Comparison of ENCODE assay signal across 21 cellular contexts in the genomic region with DNA sequence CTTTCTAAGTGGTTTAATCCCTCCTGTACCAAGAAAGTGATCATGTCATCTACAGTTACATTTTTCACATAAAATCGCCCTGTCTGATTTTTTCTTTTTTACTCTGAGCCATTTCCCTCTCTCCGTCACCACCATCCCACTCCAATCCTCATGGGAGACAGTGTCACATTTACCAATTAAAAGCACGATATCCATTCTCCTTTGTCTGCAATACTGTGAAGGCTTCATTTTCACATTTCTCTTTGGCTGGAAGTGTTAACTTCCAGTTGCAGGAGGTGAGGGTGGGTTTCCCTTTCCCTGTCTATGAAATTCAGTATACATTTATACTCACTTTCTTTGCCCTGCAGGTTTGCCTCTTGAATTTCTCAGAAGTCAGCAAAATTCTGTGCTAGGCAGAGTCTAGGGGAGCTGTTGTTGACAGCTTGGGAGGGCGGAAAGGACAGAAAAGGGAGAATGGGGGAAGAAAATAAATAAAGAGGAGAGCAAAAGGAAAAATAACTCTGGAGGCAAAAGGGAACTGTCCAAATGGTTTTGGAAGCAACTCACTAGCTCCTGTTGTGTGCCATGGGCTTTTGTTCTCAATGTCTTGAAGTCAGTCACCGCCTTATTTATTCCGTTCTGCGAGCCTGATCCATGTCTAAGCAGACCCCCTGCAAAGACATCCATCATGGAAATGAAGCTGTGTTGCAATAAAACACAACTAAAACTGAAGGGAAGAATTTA.
DNase-seq lines count a peak whose midpoint lies in the region; ATAC-seq and TF ChIP-seq lines count a peak whose summit lies in the region.
"Had no signal": no experiment of that assay in that cellular context is flagged by ENCODE, and none has a peak within 500 bp of the region (broad histone marks: within the 10 kb centered on the region; RNA-seq: fewer than 3 reads in every experiment).

No MANE protein-coding gene starts in this region.

- H3K27ac ChIP-seq in HEK293 (ENCODE audit: extremely low read depth, low read depth, low read length): no peak overlapping the region
- H3K27ac ChIP-seq: A549, SJSA1 had no signal

- DNase-seq in choroid plexus epithelial cell (ENCODE audit: low read depth) (peak; percentile 13), kidney tubule cell (ENCODE audit: low spot score) (peak; percentile 11), renal cortical epithelial cell (ENCODE audit: low read depth) (peak; percentile 41)
- DNase-seq: AML-193; C1 segment of cervical spinal cord; CD4-positive, alpha-beta memory T cell; COR-L47; DMS53; MG63; NCI-H1105 treated with DMSO at 0.1 percent for 48 hours; NCI-H146; NCI-H1930; NCI-H446 treated with DMSO at 0.1 percent for 48 hours; NCI-H69; Right ventricle myocardium superior had no signal

- no peak overlapping the region for H3K4me3 ChIP-seq in HEK293 (ENCODE audit: low read depth, low read length)
- no peak overlapping the region for H3K4me3 ChIP-seq in choroid plexus epithelial cell (ENCODE audit: low read depth, low read length)
- H3K4me3 ChIP-seq: A549, MG63, SJSA1 had no signal

- CTCF ChIA-PET in HEK293 (lab: Yijun Ruan, JAX): no interaction called here

- H3K36me3 ChIP-seq in HEK293 (ENCODE audit: control insufficient read depth in 2 of 2, insufficient read depth in 1 of 2, low read length in 2 of 2): no peaks in the 10 kb centered on the region
- H3K36me3 ChIP-seq: MG63, SJSA1 had no signal

- POLR2A ChIA-PET in HEK293 (lab: Yijun Ruan, JAX): no interaction called here

- H3K9me3 ChIP-seq in HEK293 (ENCODE audit: control insufficient read depth, insufficient read depth, low read depth, low read length): no peaks in the 10 kb centered on the region
- H3K9me3 ChIP-seq: A549, MG63, SJSA1 had no signal

- TF ChIP-seq CTCF in HEK293 (tag by site-specific recombination; IDR thresholded peaks at IDR 0.05) (no peak), choroid plexus epithelial cell (conservative IDR thresholded peaks at IDR 0.05; ENCODE audit: low read depth, low read length) (no peak)

- H3K4me1 ChIP-seq in HEK293 (ENCODE audit: control insufficient read depth, insufficient read depth, low read length): no peaks in the 10 kb centered on the region
- H3K4me1 ChIP-seq: A549, SJSA1 had no signal

- ATAC-seq in HG03139 (IDR thresholded peaks at IDR 0.05; ENCODE audit: unreplicated experiment) (no peak), GM19463 (IDR thresholded peaks at IDR 0.05; ENCODE audit: unreplicated experiment) (no peak), GM21381 (IDR thresholded peaks at IDR 0.05; ENCODE audit: unreplicated experiment) (no peak)
- ATAC-seq: A549 had no signal

TF ChIP-seq in HEK293, 187 proteins besides CTCF, POLR2A, EP300 and RAD21:
- TF ChIP-seq ZNF341 (tag by site-specific recombination; IDR thresholded peaks at IDR 0.05; ENCODE audit: low read depth): no peak
- TF ChIP-seq, protein P1, sequence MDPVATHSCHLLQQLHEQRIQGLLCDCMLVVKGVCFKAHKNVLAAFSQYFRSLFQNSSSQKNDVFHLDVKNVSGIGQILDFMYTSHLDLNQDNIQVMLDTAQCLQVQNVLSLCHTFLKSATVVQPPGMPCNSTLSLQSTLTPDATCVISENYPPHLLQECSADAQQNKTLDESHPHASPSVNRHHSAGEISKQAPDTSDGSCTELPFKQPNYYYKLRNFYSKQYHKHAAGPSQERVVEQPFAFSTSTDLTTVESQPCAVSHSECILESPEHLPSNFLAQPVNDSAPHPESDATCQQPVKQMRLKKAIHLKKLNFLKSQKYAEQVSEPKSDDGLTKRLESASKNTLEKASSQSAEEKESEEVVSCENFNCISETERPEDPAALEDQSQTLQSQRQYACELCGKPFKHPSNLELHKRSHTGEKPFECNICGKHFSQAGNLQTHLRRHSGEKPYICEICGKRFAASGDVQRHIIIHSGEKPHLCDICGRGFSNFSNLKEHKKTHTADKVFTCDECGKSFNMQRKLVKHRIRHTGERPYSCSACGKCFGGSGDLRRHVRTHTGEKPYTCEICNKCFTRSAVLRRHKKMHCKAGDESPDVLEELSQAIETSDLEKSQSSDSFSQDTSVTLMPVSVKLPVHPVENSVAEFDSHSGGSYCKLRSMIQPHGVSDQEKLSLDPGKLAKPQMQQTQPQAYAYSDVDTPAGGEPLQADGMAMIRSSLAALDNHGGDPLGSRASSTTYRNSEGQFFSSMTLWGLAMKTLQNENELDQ (tag by site-specific recombination; IDR thresholded peaks at IDR 0.05; ENCODE audit: low read depth): no peak
- TF ChIP-seq, protein P2, sequence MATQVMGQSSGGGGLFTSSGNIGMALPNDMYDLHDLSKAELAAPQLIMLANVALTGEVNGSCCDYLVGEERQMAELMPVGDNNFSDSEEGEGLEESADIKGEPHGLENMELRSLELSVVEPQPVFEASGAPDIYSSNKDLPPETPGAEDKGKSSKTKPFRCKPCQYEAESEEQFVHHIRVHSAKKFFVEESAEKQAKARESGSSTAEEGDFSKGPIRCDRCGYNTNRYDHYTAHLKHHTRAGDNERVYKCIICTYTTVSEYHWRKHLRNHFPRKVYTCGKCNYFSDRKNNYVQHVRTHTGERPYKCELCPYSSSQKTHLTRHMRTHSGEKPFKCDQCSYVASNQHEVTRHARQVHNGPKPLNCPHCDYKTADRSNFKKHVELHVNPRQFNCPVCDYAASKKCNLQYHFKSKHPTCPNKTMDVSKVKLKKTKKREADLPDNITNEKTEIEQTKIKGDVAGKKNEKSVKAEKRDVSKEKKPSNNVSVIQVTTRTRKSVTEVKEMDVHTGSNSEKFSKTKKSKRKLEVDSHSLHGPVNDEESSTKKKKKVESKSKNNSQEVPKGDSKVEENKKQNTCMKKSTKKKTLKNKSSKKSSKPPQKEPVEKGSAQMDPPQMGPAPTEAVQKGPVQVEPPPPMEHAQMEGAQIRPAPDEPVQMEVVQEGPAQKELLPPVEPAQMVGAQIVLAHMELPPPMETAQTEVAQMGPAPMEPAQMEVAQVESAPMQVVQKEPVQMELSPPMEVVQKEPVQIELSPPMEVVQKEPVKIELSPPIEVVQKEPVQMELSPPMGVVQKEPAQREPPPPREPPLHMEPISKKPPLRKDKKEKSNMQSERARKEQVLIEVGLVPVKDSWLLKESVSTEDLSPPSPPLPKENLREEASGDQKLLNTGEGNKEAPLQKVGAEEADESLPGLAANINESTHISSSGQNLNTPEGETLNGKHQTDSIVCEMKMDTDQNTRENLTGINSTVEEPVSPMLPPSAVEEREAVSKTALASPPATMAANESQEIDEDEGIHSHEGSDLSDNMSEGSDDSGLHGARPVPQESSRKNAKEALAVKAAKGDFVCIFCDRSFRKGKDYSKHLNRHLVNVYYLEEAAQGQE (tag by site-specific recombination; IDR thresholded peaks at IDR 0.05): 0 out of 2 replicates have a peak, but pooled peaks have one; percentile 59
- no peak for TF ChIP-seq IKZF3 (tag by site-specific recombination; IDR thresholded peaks at IDR 0.05)
- TF ChIP-seq, protein P3, sequence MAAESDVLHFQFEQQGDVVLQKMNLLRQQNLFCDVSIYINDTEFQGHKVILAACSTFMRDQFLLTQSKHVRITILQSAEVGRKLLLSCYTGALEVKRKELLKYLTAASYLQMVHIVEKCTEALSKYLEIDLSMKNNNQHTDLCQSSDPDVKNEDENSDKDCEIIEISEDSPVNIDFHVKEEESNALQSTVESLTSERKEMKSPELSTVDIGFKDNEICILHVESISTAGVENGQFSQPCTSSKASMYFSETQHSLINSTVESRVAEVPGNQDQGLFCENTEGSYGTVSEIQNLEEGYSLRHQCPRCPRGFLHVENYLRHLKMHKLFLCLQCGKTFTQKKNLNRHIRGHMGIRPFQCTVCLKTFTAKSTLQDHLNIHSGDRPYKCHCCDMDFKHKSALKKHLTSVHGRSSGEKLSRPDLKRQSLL (tag by site-specific recombination; IDR thresholded peaks at IDR 0.05): no peak
